ENCODE assay signal across 1 cellular context in genomic region chr22:26447594-26448329, GRCh38.
TF ChIP-seq lines count a peak whose summit lies in the region.

No MANE protein-coding gene starts in this region.

TF ChIP-seq in GM12878, 131 proteins besides CTCF, POLR2A, EP300 and RAD21:
- TF ChIP-seq ZBTB11 (CRISPR knock-in tag; IDR thresholded peaks at IDR 0.05) (no peak), TAF1 (IDR thresholded peaks at IDR 0.05; ENCODE audit: borderline replicate concordance, low read depth, low read length) (no peak), RELB (IDR thresholded peaks at IDR 0.05; ENCODE audit: low read depth) (no peak), SREBF1 (IDR thresholded peaks at IDR 0.05; ENCODE audit: low read length) (no peak), IKZF2 (IDR thresholded peaks at IDR 0.05) (no peak), SMAD5 (IDR thresholded peaks at IDR 0.05; ENCODE audit: low read depth) (no peak), ZNF622 (IDR thresholded peaks at IDR 0.05) (no peak), KDM1A (IDR thresholded peaks at IDR 0.05; ENCODE audit: borderline replicate concordance) (no peak), ZZZ3 (IDR thresholded peaks at IDR 0.05; ENCODE audit: control insufficient read depth, insufficient read length, low read depth) (no peak), FOXM1 (IDR thresholded peaks at IDR 0.05; ENCODE audit: low read depth, low read length) (no peak), LARP7 (IDR thresholded peaks at IDR 0.05) (no peak), JUNB (IDR thresholded peaks at IDR 0.05) (no peak), ZNF217 (IDR thresholded peaks at IDR 0.05) (no peak), ETV6 (conservative IDR thresholded peaks at IDR 0.05 in 1 of 2, IDR thresholded peaks at IDR 0.05 in 1 of 2; ENCODE audit: borderline replicate concordance in 1 of 2, low read depth in 1 of 2) (no peak), STAT1 (conservative IDR thresholded peaks at IDR 0.05) (no peak), JUND (IDR thresholded peaks at IDR 0.05; ENCODE audit: low read depth, low read length) (no peak), NFYA (IDR thresholded peaks at IDR 0.05; ENCODE audit: borderline replicate concordance, low read depth, low read length) (no peak), IKZF1 (conservative IDR thresholded peaks at IDR 0.05) (no peak), MLLT1 (IDR thresholded peaks at IDR 0.05) (no peak)
